ENCODE assay signal across 12 cellular contexts in genomic region chr15:101536166-101536874, GRCh38.
"Had no signal": no experiment of that assay in that cellular context is flagged by ENCODE, and none has a peak within 500 bp of the region (broad histone marks: within the 10 kb centered on the region; RNA-seq: fewer than 3 reads in every experiment).

No MANE protein-coding gene starts in this region.

- H3K27me3 ChIP-seq: breast epithelium, gastrocnemius medialis, heart right ventricle had no signal

- H3K36me3 ChIP-seq: breast epithelium, gastrocnemius medialis, heart right ventricle, suprapubic skin had no signal

- ATAC-seq: activated CD4-positive, CD25-positive, alpha-beta regulatory T cell treated with anti-CD3 and anti-CD28 coated beads, Interleukin-2, amount 50 U/mL, for 24 hours; gastrocnemius medialis; heart right ventricle; left ventricle myocardium superior had no signal

- H3K4me3 ChIP-seq: breast epithelium, gastrocnemius medialis, heart right ventricle, suprapubic skin had no signal

- H3K9me3 ChIP-seq: breast epithelium, gastrocnemius medialis, suprapubic skin had no signal

- DNase-seq: activated CD4-positive, alpha-beta T cell treated with anti-CD3 and anti-CD28 coated beads, Interleukin-2, amount 50 U/mL, for 4 hours; activated naive CD4-positive, alpha-beta T cell; gastrocnemius medialis; heart right ventricle; kidney; left ventricle myocardium superior; midbrain; stimulated activated naive CD4-positive, alpha-beta T cell had no signal

- H3K4me1 ChIP-seq: breast epithelium, gastrocnemius medialis, suprapubic skin had no signal

- H3K27ac ChIP-seq: breast epithelium, gastrocnemius medialis, heart right ventricle, suprapubic skin had no signal

- FAIRE-seq: endothelial cell of umbilical vein, kidney had no signal
